ENCODE assay signal across 25 cellular contexts in genomic region chr22:36315325-36315724, GRCh38.
DNase-seq lines count a peak whose midpoint lies in the region; ATAC-seq, FAIRE-seq and TF ChIP-seq lines count a peak whose summit lies in the region.
"Had no signal": no experiment of that assay in that cellular context is flagged by ENCODE, and none has a peak within 500 bp of the region (broad histone marks: within the 10 kb centered on the region; RNA-seq: fewer than 3 reads in every experiment).

No MANE protein-coding gene starts in this region.

- H3K4me3 ChIP-seq in lower lobe of right lung (no peak overlapping the region), stomach (no peak overlapping the region)
- H3K4me3 ChIP-seq: A549, cardiac muscle cell, esophagus squamous epithelium, right atrium auricular region had no signal

- peak overlapping the region; percentile 24 for H3K27ac ChIP-seq in lower lobe of right lung
- H3K27ac ChIP-seq in stomach: peak overlapping the region in 3 of 5 donors; percentile 17 to 100 (median 43)
- H3K27ac ChIP-seq: A549, cardiac muscle cell, right atrium auricular region had no signal

- no peak overlapping the region for H3K4me3 Mint-ChIP-seq in activated T-cell treated with anti-CD3 and anti-CD28 coated beads, Interleukin-2, amount 50 U/mL, for 72 hours
- H3K4me3 Mint-ChIP-seq in activated T-cell treated with anti-CD3 and anti-CD28 coated beads, Interleukin-2, amount 50 U/mL, for 4 hours: no peak overlapping the region
- H3K4me3 Mint-ChIP-seq in activated CD4-positive, alpha-beta memory T cell treated with anti-CD3 and anti-CD28 coated beads, Interleukin-2, amount 10 ng/mL, durations not matched to agents 7 days and 5 days: no peak overlapping the region
- H3K4me3 Mint-ChIP-seq: T-helper 1 cell treated with Interleukin-12 subunit alpha and Interleukin-12 subunit beta and Interleukin-4 antibody, amounts not matched to agents 30 μg/mL and 1 μg/mL, for 36 hours had no signal

- H3K36me3 ChIP-seq in lower lobe of right lung (peaks cover 100% of the 10 kb centered on the region), stomach (peaks cover 96 to 100% (median 100%) of the 10 kb centered on the region in 4 donors)

- no peak for DNase-seq in activated T-cell treated with anti-CD3 and anti-CD28 coated beads, Interleukin-2, amount 50 U/mL, for 72 hours
- DNase-seq in activated T-cell treated with anti-CD3 and anti-CD28 coated beads, Interleukin-2, amount 50 U/mL, for 4 hours: no peak
- no peak for DNase-seq in activated CD4-positive, alpha-beta memory T cell treated with anti-CD3 and anti-CD28 coated beads, Interleukin-2, amount 10 ng/mL, durations not matched to agents 7 days and 5 days
- DNase-seq in lower lobe of right lung (no peak), stomach (no peak), NCI-H2171 treated with DMSO at 0.1 percent for 48 hours (lab: John Stamatoyannopoulos, UW) (no peak), RCC 7860 (ENCODE audit: low spot score) (no peak), GOT3 (lab: John Stamatoyannopoulos, UW) (no peak)
- DNase-seq: activated CD4-positive, alpha-beta T cell treated with anti-CD3 and anti-CD28 coated beads, Interleukin-2, amount 50 U/mL, for 4 hours; activated T-cell treated with anti-CD3 and anti-CD28 coated beads, Interleukin-2, amount 50 U/mL, for 48 hours; C1 segment of cervical spinal cord; esophagus squamous epithelium; left colon; NCI-H1417 treated with DMSO at 0.1 percent for 48 hours; NCI-H2171; NCI-H748 treated with DMSO at 0.1 percent for 48 hours; stimulated activated CD4-positive, alpha-beta T cell treated with anti-CD3 and anti-CD28 coated beads, Interleukin-15, amount 100 ng/mL, for 24 hours; trophoblast cell had no signal

- TF ChIP-seq EP300 in stomach (IDR thresholded peaks at IDR 0.05): no peak

- no peak for TF ChIP-seq CTCF in lower lobe of right lung (IDR thresholded peaks at IDR 0.05)
- TF ChIP-seq CTCF in stomach (IDR thresholded peaks at IDR 0.05): no peak

- no peak for TF ChIP-seq POLR2A in stomach (IDR thresholded peaks at IDR 0.05)

- H3K4me1 Mint-ChIP-seq in activated T-cell treated with anti-CD3 and anti-CD28 coated beads, Interleukin-2, amount 50 U/mL, for 72 hours (ENCODE audit: low read depth): no peaks in the 10 kb centered on the region
- H3K4me1 Mint-ChIP-seq in activated T-cell treated with anti-CD3 and anti-CD28 coated beads, Interleukin-2, amount 50 U/mL, for 4 hours (ENCODE audit: low read depth): no peaks in the 10 kb centered on the region
- no peaks in the 10 kb centered on the region for H3K4me1 Mint-ChIP-seq in activated CD4-positive, alpha-beta memory T cell treated with anti-CD3 and anti-CD28 coated beads, Interleukin-2, amount 10 ng/mL, durations not matched to agents 7 days and 5 days

- POLR2A ChIA-PET in activated CD4-positive, alpha-beta memory T cell treated with anti-CD3 and anti-CD28 coated beads, Interleukin-2, amount 10 ng/mL, durations not matched to agents 7 days and 5 days (lab: Charles Lee): interaction anchor here (1.6 kb wide), 1 partner anchor 16 kb away, joined by 5 read pairs; no protein-coding TSS in a partner anchor

- peaks cover 2% of the 10 kb centered on the region for H3K4me1 ChIP-seq in lower lobe of right lung
- H3K4me1 ChIP-seq in stomach: no peaks in the 10 kb centered on the region
- H3K4me1 ChIP-seq: A549 had no signal

- 71 to 76% (median 72%) methylated on average over 7 of the region's 7 CpGs for WGBS in stomach, 5 donors

- ATAC-seq in activated T-cell treated with anti-CD3 and anti-CD28 coated beads, Interleukin-2, amount 50 U/mL, for 72 hours (replicated peaks in 1 of 2): no peak
- ATAC-seq in activated T-cell treated with anti-CD3 and anti-CD28 coated beads, Interleukin-2, amount 50 U/mL, for 4 hours: no peak
- ATAC-seq in lower lobe of right lung: no peak
- ATAC-seq: A549, left colon had no signal

- H3K27me3 ChIP-seq in lower lobe of right lung (ENCODE audit: low read depth) (no peaks in the 10 kb centered on the region), stomach (no peaks in the 10 kb centered on the region)
- H3K27me3 ChIP-seq: cardiac muscle cell, esophagus squamous epithelium, right atrium auricular region had no signal

- intact Hi-C loops in lower lobe of right lung (cut with DNase I) (no loop called here), stomach (cut with DNase I; ENCODE audit: low total_unique reads) (no loop called here)

- H3K36me3 Mint-ChIP-seq in activated T-cell treated with anti-CD3 and anti-CD28 coated beads, Interleukin-2, amount 50 U/mL, for 72 hours (ENCODE audit: insufficient read depth in 2 of 2): peaks cover 5 to 49% of the 10 kb centered on the region in 2 donors
- H3K36me3 Mint-ChIP-seq in activated T-cell treated with anti-CD3 and anti-CD28 coated beads, Interleukin-2, amount 50 U/mL, for 4 hours (ENCODE audit: insufficient read depth): peaks cover 49% of the 10 kb centered on the region
- H3K36me3 Mint-ChIP-seq in activated CD4-positive, alpha-beta memory T cell treated with anti-CD3 and anti-CD28 coated beads, Interleukin-2, amount 10 ng/mL, durations not matched to agents 7 days and 5 days (ENCODE audit: low read depth): peaks cover 82% of the 10 kb centered on the region

- CTCF ChIA-PET in activated CD4-positive, alpha-beta memory T cell treated with anti-CD3 and anti-CD28 coated beads, Interleukin-2, amount 10 ng/mL, durations not matched to agents 7 days and 5 days (lab: Charles Lee): interaction anchor here (0.6 to 1.7 kb wide), 3 partner anchors 12 to 59 kb away, joined by 3 to 11 read pairs (median 3); no protein-coding TSS in a partner anchor

- FAIRE-seq in RCC 7860 (lab: Jason Lieb, UNC): no peak
- FAIRE-seq: A549, G401.6, GM19239, H54 had no signal

- H3K27ac Mint-ChIP-seq in activated T-cell treated with anti-CD3 and anti-CD28 coated beads, Interleukin-2, amount 50 U/mL, for 72 hours: peak overlapping the region; percentile 17
- peak overlapping the region; percentile 2 for H3K27ac Mint-ChIP-seq in activated CD4-positive, alpha-beta memory T cell treated with anti-CD3 and anti-CD28 coated beads, Interleukin-2, amount 10 ng/mL, durations not matched to agents 7 days and 5 days
- H3K27ac Mint-ChIP-seq: T-helper 1 cell treated with Interleukin-12 subunit alpha and Interleukin-12 subunit beta and Interleukin-4 antibody, amounts not matched to agents 30 μg/mL and 1 μg/mL, for 36 hours had no signal

- no peaks in the 10 kb centered on the region for H3K9me3 ChIP-seq in lower lobe of right lung
- no peaks in the 10 kb centered on the region for H3K9me3 ChIP-seq in stomach
- H3K9me3 ChIP-seq: A549, esophagus squamous epithelium, right atrium auricular region had no signal

- no peaks in the 10 kb centered on the region for H3K9me3 Mint-ChIP-seq in activated T-cell treated with anti-CD3 and anti-CD28 coated beads, Interleukin-2, amount 50 U/mL, for 72 hours
- H3K9me3 Mint-ChIP-seq in activated T-cell treated with anti-CD3 and anti-CD28 coated beads, Interleukin-2, amount 50 U/mL, for 4 hours: no peaks in the 10 kb centered on the region
- H3K9me3 Mint-ChIP-seq in activated CD4-positive, alpha-beta memory T cell treated with anti-CD3 and anti-CD28 coated beads, Interleukin-2, amount 10 ng/mL, durations not matched to agents 7 days and 5 days: no peaks in the 10 kb centered on the region
- H3K9me3 Mint-ChIP-seq: T-helper 1 cell treated with Interleukin-12 subunit alpha and Interleukin-12 subunit beta and Interleukin-4 antibody, amounts not matched to agents 30 μg/mL and 1 μg/mL, for 36 hours had no signal

- no peaks in the 10 kb centered on the region for H3K27me3 Mint-ChIP-seq in activated T-cell treated with anti-CD3 and anti-CD28 coated beads, Interleukin-2, amount 50 U/mL, for 72 hours (ENCODE audit: low read depth)
- H3K27me3 Mint-ChIP-seq in activated T-cell treated with anti-CD3 and anti-CD28 coated beads, Interleukin-2, amount 50 U/mL, for 4 hours (ENCODE audit: low read depth): no peaks in the 10 kb centered on the region
- H3K27me3 Mint-ChIP-seq in activated CD4-positive, alpha-beta memory T cell treated with anti-CD3 and anti-CD28 coated beads, Interleukin-2, amount 10 ng/mL, durations not matched to agents 7 days and 5 days: no peaks in the 10 kb centered on the region
